In genomic region chr18:57353940-57354461, GRCh38 we compare ENCODE assay signal across 8 cellular contexts. TPM values are rescaled to one million over a fixed set of nuclear protein-coding genes. Genes with fewer than 3 reads are reported as not detected.
DNase-seq lines count a peak whose midpoint lies in the region; ATAC-seq, FAIRE-seq and TF ChIP-seq lines count a peak whose summit lies in the region.
"Had no signal": no experiment of that assay in that cellular context is flagged by ENCODE, and none has a peak within 500 bp of the region (broad histone marks: within the 10 kb centered on the region; RNA-seq: fewer than 3 reads in every experiment).

No MANE protein-coding gene starts in this region.

- H3K4me3 ChIP-seq in tibial artery: no peak overlapping the region

- H3K9me3 ChIP-seq in tibial artery: no peaks in the 10 kb centered on the region

- H3K4me3 Mint-ChIP-seq in neural crest cell: peak overlapping the region; percentile 93

- DNase-seq in GM19239 (ENCODE audit: insufficient read length, low spot score) (peak; percentile 55), NCI-H748 treated with DMSO at 0.1 percent for 48 hours (lab: John Stamatoyannopoulos, UW) (peak; percentile 53), fibroblast of gingiva (ENCODE audit: low read depth) (peak; percentile 12), neural crest cell (ENCODE audit: low read depth, low spot score) (peak; percentile 80), tibial artery (no peak)

- H3K9me3 Mint-ChIP-seq in neural crest cell: no peaks in the 10 kb centered on the region

- peaks cover 0 to 7% (median 0%) of the 10 kb centered on the region in 4 donors for H3K4me1 ChIP-seq in tibial artery

- no peaks in the 10 kb centered on the region for H3K36me3 ChIP-seq in tibial artery

- TF ChIP-seq CTCF in neural crest cell (conservative IDR thresholded peaks at IDR 0.05) (no peak), tibial artery (IDR thresholded peaks at IDR 0.05) (no peak)

- H3K36me3 Mint-ChIP-seq in neural crest cell (ENCODE audit: low read depth): no peaks in the 10 kb centered on the region

- H3K27me3 ChIP-seq in tibial artery: peaks cover 2 to 45% of the 10 kb centered on the region in 2 donors

- no peak for FAIRE-seq in GM19239 (lab: Jason Lieb, UNC)
- FAIRE-seq: keratinocyte had no signal

- peaks cover 87% of the 10 kb centered on the region for H3K27me3 Mint-ChIP-seq in neural crest cell (ENCODE audit: low read depth)

- H3K4me1 Mint-ChIP-seq in neural crest cell: peaks cover 11% of the 10 kb centered on the region

- no peak overlapping the region for H3K27ac Mint-ChIP-seq in neural crest cell (ENCODE audit: unreplicated experiment)

- ATAC-seq in HG02571 (IDR thresholded peaks at IDR 0.05; ENCODE audit: unreplicated experiment) (no peak), HG03196 (IDR thresholded peaks at IDR 0.05; ENCODE audit: unreplicated experiment) (no peak)

- H3K27ac ChIP-seq in tibial artery: no peak overlapping the region

- intact Hi-C loops in tibial artery (cut with DNase I; ENCODE audit: low total_unique reads): no loop called here

RNA-seq across cellular contexts. Expression of gene ST8SIA3, which starts 1.6 kb away (rescaled TPM):
- total RNA-seq in neural crest cell: 2.6 and 3.1 TPM in 2 replicates

Comparison
In these comparisons a context has a peak if more than half of its experiments do, and no peak if none do; other contexts are left out.
1. DNase-seq: peak in GM19239 (single experiment), NCI-H748 treated with DMSO at 0.1 percent for 48 hours (single experiment), fibroblast of gingiva (single experiment) and neural crest cell (single experiment); none in tibial artery (0 of 2).